27 cellular contexts compared by ENCODE assay signal in the genomic region with DNA sequence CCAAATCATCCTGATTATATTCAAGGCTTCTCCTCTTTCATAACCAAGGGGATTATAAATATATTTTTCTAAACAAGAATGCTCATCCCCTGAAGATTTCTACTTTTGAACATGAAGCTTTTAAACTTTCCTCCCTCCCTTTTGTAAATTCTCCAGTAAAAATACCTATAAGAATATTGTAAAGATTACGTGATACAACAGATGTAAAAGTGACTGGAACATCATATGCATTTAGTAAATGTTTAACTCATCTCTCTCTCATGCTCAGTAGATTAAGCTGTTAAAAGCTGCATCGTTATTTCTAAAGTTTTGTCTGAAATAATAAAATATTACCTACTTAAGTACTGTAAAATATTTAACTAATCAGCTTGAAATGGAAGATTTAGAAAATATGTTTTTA.
"Had no signal": no experiment of that assay in that cellular context is flagged by ENCODE, and none has a peak within 500 bp of the region (broad histone marks: within the 10 kb centered on the region; RNA-seq: fewer than 3 reads in every experiment).

No MANE protein-coding gene starts in this region.

- H3K27me3 ChIP-seq: stomach, suprapubic skin, testis, thyroid gland, tibial artery, tibial nerve, transverse colon, upper lobe of left lung, upper lobe of right lung, uterus, vagina had no signal

- H3K4me3 ChIP-seq: stomach, suprapubic skin, testis, thoracic aorta, thyroid gland, tibial artery, tibial nerve, transverse colon, upper lobe of left lung, upper lobe of right lung, uterus, vagina had no signal

- H3K27ac ChIP-seq: stomach, suprapubic skin, testis, thoracic aorta, thyroid gland, tibial artery, tibial nerve, transverse colon, upper lobe of left lung, upper lobe of right lung, uterus, vagina had no signal

- FAIRE-seq: urothelium cell line had no signal

- ATAC-seq: stimulated activated effector memory CD8-positive, alpha-beta T cell treated with anti-CD3 and anti-CD28 coated beads, Interleukin-12 subunit alpha, Interleukin-12 subunit beta, amount 100 ng/mL, for 72 hours; stimulated activated memory B cell treated with anti-CD40 and anti-IgM and Interleukin-4, amounts not matched to agents 10 μg/mL and 1 μg/mL and 100 μg/mL, for 72 hours; stimulated activated naive B cell treated with anti-CD40 and anti-IgM and Interleukin-4, amounts not matched to agents 10 μg/mL and 1 μg/mL and 100 μg/mL, for 72 hours; stimulated activated naive CD8-positive, alpha-beta T cell treated with anti-CD3 and anti-CD28 coated beads, Interleukin-15, amount 100 ng/mL, for 72 hours; stimulated activated naive CD8-positive, alpha-beta T cell treated with anti-CD3 and anti-CD28 coated beads, Interleukin-15, Interleukin-2, amounts not matched to agents 100 U/mL and 50 U/mL, for 24 hours; upper lobe of right lung had no signal

- H3K9me3 ChIP-seq: stomach, suprapubic skin, testis, thoracic aorta, thyroid gland, tibial artery, tibial nerve, transverse colon, upper lobe of left lung, upper lobe of right lung, uterus, vagina had no signal

- DNase-seq: stimulated activated CD4-positive, alpha-beta T cell treated with anti-CD3 and anti-CD28 coated beads, Interleukin-2, amount 100 ng/mL, for 48 hours; stimulated activated CD4-positive, alpha-beta T cell treated with anti-CD3 and anti-CD28 coated beads, Interleukin-4, amount 100 ng/mL, for 1 hour; stimulated activated CD4-positive, alpha-beta T cell treated with anti-CD3 and anti-CD28 coated beads, Interleukin-4, amount 100 ng/mL, for 24 hours; stimulated activated CD4-positive, alpha-beta T cell treated with anti-CD3 and anti-CD28 coated beads, Interleukin-4, amount 100 ng/mL, for 4 hours; stimulated activated CD8-positive, alpha-beta memory T cell treated with anti-CD3 and anti-CD28 coated beads, Interleukin-4, amount 100 ng/mL, for 48 hours; stimulated activated naive B cell treated with anti-CD40 and anti-IgM and Interleukin-4, amounts not matched to agents 10 μg/mL and 1 μg/mL and 100 μg/mL, for 72 hours; stimulated activated naive CD4-positive, alpha-beta T cell; stimulated activated naive CD4-positive, alpha-beta T cell treated with Interleukin-2 at 50 U/mL for 16 hours; stimulated activated naive CD8-positive, alpha-beta T cell treated with anti-CD3 and anti-CD28 coated beads, Interleukin-15, amount 100 ng/mL, for 72 hours; stimulated activated naive CD8-positive, alpha-beta T cell treated with anti-CD3 and anti-CD28 coated beads, Interleukin-15, Interleukin-2, amounts not matched to agents 100 U/mL and 50 U/mL, for 24 hours; stomach; substantia nigra; testis; thyroid gland; tibial artery; transverse colon; trophoblast cell; upper lobe of left lung; upper lobe of right lung; uterus had no signal

- H3K36me3 ChIP-seq: stomach, suprapubic skin, thoracic aorta, thyroid gland, tibial artery, tibial nerve, transverse colon, upper lobe of left lung, upper lobe of right lung, uterus, vagina had no signal

- H3K4me1 ChIP-seq: stomach, suprapubic skin, testis, thyroid gland, tibial artery, transverse colon, upper lobe of left lung, upper lobe of right lung, uterus, vagina had no signal
